ENCODE assay signal across 7 cellular contexts in genomic region chr3:184314700-184315505, GRCh38. TPM values are rescaled to one million over a fixed set of nuclear protein-coding genes. Genes with fewer than 3 reads are reported as not detected.
DNase-seq lines count a peak whose midpoint lies in the region; ATAC-seq and TF ChIP-seq lines count a peak whose summit lies in the region.

No MANE protein-coding gene starts in this region.

- H3K9me3 ChIP-seq in HAP-1 (no peaks in the 10 kb centered on the region), left lung (no peaks in the 10 kb centered on the region)

- in situ Hi-C loops in GM13977 (cut with MboI; ENCODE audit: low pct_unique_long_range_greater_than_20kb, low sequenced_read_pairs, unreplicated experiment): no loop called here
- in situ Hi-C loops in HAP-1 (cut with MboI; ENCODE audit: low sequenced_read_pairs): no loop called here

- ATAC-seq in left lung: peak; percentile 64

- H3K4me3 ChIP-seq in HAP-1: peak overlapping the region; percentile 90
- peak overlapping the region; percentile 70 to 89 for H3K4me3 ChIP-seq in left lung

- H3K27me3 ChIP-seq in HAP-1 (ENCODE audit: low read depth): no peaks in the 10 kb centered on the region
- H3K27me3 ChIP-seq in left lung: no peaks in the 10 kb centered on the region

- intact Hi-C loops in left lung (cut with DNase I): no loop called here

- TF ChIP-seq CTCF in GM13977 (IDR thresholded peaks at IDR 0.05; ENCODE audit: extremely low read depth, insufficient read depth, missing control alignments) (no peak), left lung (IDR thresholded peaks at IDR 0.05) (no peak)

- H3K27ac ChIP-seq in cingulate gyrus (ENCODE audit: low read depth, low read length) (peak overlapping the region; percentile 85), left lung (peak overlapping the region; percentile 91 to 92)

- peak; percentile 75 for DNase-seq in GM13977 (ENCODE audit: low spot score)
- DNase-seq in HAP-1 (ENCODE audit: low spot score in 2 of 2): peak in 1 of 2 experiments; percentile 66
- DNase-seq in MV-4-11 (lab: John Stamatoyannopoulos, UW): peak; percentile 21
- DNase-seq in activated CD4-positive, alpha-beta T cell treated with anti-CD3 and anti-CD28 coated beads for 1 hour: peak; percentile 50
- DNase-seq in left lung: peak; percentile 81 to 92
- DNase-seq in stimulated activated CD4-positive, alpha-beta T cell treated with anti-CD3 and anti-CD28 coated beads, Interleukin-4, amount 100 ng/mL, for 48 hours (ENCODE audit: low read depth in 2 of 2): peak; percentile 37 to 44

- H3K36me3 ChIP-seq in HAP-1 (replicated peaks) (peaks cover 44% of the 10 kb centered on the region), left lung (peaks cover 0 to 41% of the 10 kb centered on the region in 2 donors)

- H3K4me1 ChIP-seq in HAP-1 (peaks cover 13% of the 10 kb centered on the region), left lung (peaks cover 30 to 50% of the 10 kb centered on the region in 2 donors)

RNA-seq across cellular contexts. Expression of gene EIF4G1, which starts 0.5 kb away (rescaled TPM):
- total RNA-seq in left lung: 100 to 1,000 TPM; 336 to 406 TPM

RNA-seq across cellular contexts. Expression of gene PSMD2, which starts 15.9 kb away (rescaled TPM):
- total RNA-seq in left lung: 100 to 1,000 TPM; 195 to 263 TPM

RNA-seq across cellular contexts. Expression of gene FAM131A, which starts 22.5 kb away (rescaled TPM):
- total RNA-seq in left lung: 10 to 100 TPM; 14.7 to 19.2 TPM

RNA-seq across cellular contexts. Expression of gene ECE2, which starts 39.1 kb away (rescaled TPM):
- total RNA-seq in left lung: not detected

RNA-seq across cellular contexts. Expression of gene CLCN2, which starts 46.5 kb away (rescaled TPM):
- 1 to 10 TPM; 4.4 to 5.6 TPM for total RNA-seq in left lung
